14 cellular contexts compared by ENCODE assay signal in genomic region chr3:51343918-51344687, GRCh38. TPM values are rescaled to one million over a fixed set of nuclear protein-coding genes. Genes with fewer than 3 reads are reported as not detected.
DNase-seq lines count a peak whose midpoint lies in the region; ATAC-seq, FAIRE-seq and TF ChIP-seq lines count a peak whose summit lies in the region.
"Had no signal": no experiment of that assay in that cellular context is flagged by ENCODE, and none has a peak within 500 bp of the region (broad histone marks: within the 10 kb centered on the region; RNA-seq: fewer than 3 reads in every experiment).

No MANE protein-coding gene starts in this region.

- ATAC-seq in stimulated activated memory B cell treated with anti-CD40 and anti-IgM and Interleukin-4, amounts not matched to agents 10 μg/mL and 1 μg/mL and 100 μg/mL, for 72 hours, result no peak
- ATAC-seq: Panc1 had no signal

- no peak overlapping the region for H3K4me3 ChIP-seq in choroid plexus epithelial cell (ENCODE audit: low read depth, low read length)
- H3K4me3 ChIP-seq: cardiac muscle cell, lung, testis had no signal

- TF ChIP-seq CTCF in choroid plexus epithelial cell (conservative IDR thresholded peaks at IDR 0.05; ENCODE audit: low read depth, low read length), result no peak

- no peaks in the 10 kb centered on the region for H3K9me3 Mint-ChIP-seq in activated T-cell treated with anti-CD3 and anti-CD28 coated beads, Interleukin-2, amount 50 U/mL, for 24 hours
- no peaks in the 10 kb centered on the region for H3K9me3 Mint-ChIP-seq in activated CD4-positive, alpha-beta T cell treated with anti-CD3 and anti-CD28 coated beads, Interleukin-2, amount 10 ng/mL, durations not matched to agents 24 days and 14 days
- no peaks in the 10 kb centered on the region for H3K9me3 Mint-ChIP-seq in stimulated activated memory B cell treated with anti-CD40 and anti-IgM and Interleukin-4, amounts not matched to agents 10 μg/mL and 1 μg/mL and 100 μg/mL, for 72 hours
- H3K9me3 Mint-ChIP-seq: IgD-negative memory B cell had no signal

- intact Hi-C loops in activated CD4-positive, alpha-beta T cell treated with anti-CD3 and anti-CD28 coated beads, Interleukin-2, amount 10 ng/mL, durations not matched to agents 24 days and 14 days (cut with micrococcal nuclease), result no loop called here

- no peak overlapping the region for H3K4me3 Mint-ChIP-seq in activated T-cell treated with anti-CD3 and anti-CD28 coated beads, Interleukin-2, amount 50 U/mL, for 24 hours
- no peak overlapping the region for H3K4me3 Mint-ChIP-seq in activated CD4-positive, alpha-beta T cell treated with anti-CD3 and anti-CD28 coated beads, Interleukin-2, amount 10 ng/mL, durations not matched to agents 24 days and 14 days
- H3K4me3 Mint-ChIP-seq in stimulated activated memory B cell treated with anti-CD40 and anti-IgM and Interleukin-4, amounts not matched to agents 10 μg/mL and 1 μg/mL and 100 μg/mL, for 72 hours, result no peak overlapping the region
- H3K4me3 Mint-ChIP-seq: CD4-positive, CD25-positive, alpha-beta regulatory T cell; IgD-negative memory B cell had no signal

- peak; percentile 33 for DNase-seq in AG08395 (ENCODE audit: low spot score)
- no peak for DNase-seq in HTR-8/SVneo (ENCODE audit: insufficient read length, low spot score)
- DNase-seq in choroid plexus epithelial cell (ENCODE audit: low read depth), result peak; percentile 85
- DNase-seq in mesenteric fat pad (ENCODE audit: low spot score), result peak; percentile 49
- DNase-seq in activated T-cell treated with anti-CD3 and anti-CD28 coated beads, Interleukin-2, amount 50 U/mL, for 24 hours, result no peak
- no peak for DNase-seq in activated CD4-positive, alpha-beta T cell treated with anti-CD3 and anti-CD28 coated beads, Interleukin-2, amount 10 ng/mL, durations not matched to agents 24 days and 14 days
- no peak for DNase-seq in NCI-H2227 (lab: John Stamatoyannopoulos, UW; ENCODE audit: unreplicated experiment)
- DNase-seq: CD4-positive, CD25-positive, alpha-beta regulatory T cell; testis had no signal

- peaks cover 5% of the 10 kb centered on the region for H3K27me3 Mint-ChIP-seq in activated T-cell treated with anti-CD3 and anti-CD28 coated beads, Interleukin-2, amount 50 U/mL, for 24 hours
- H3K27me3 Mint-ChIP-seq in activated CD4-positive, alpha-beta T cell treated with anti-CD3 and anti-CD28 coated beads, Interleukin-2, amount 10 ng/mL, durations not matched to agents 24 days and 14 days, result no peaks in the 10 kb centered on the region
- peaks cover 2% of the 10 kb centered on the region for H3K27me3 Mint-ChIP-seq in stimulated activated memory B cell treated with anti-CD40 and anti-IgM and Interleukin-4, amounts not matched to agents 10 μg/mL and 1 μg/mL and 100 μg/mL, for 72 hours
- H3K27me3 Mint-ChIP-seq: CD4-positive, CD25-positive, alpha-beta regulatory T cell had no signal

- no peaks in the 10 kb centered on the region for H3K36me3 Mint-ChIP-seq in activated T-cell treated with anti-CD3 and anti-CD28 coated beads, Interleukin-2, amount 50 U/mL, for 24 hours (ENCODE audit: low read depth)
- H3K36me3 Mint-ChIP-seq in activated CD4-positive, alpha-beta T cell treated with anti-CD3 and anti-CD28 coated beads, Interleukin-2, amount 10 ng/mL, durations not matched to agents 24 days and 14 days (ENCODE audit: low read depth), result no peaks in the 10 kb centered on the region
- H3K36me3 Mint-ChIP-seq in stimulated activated memory B cell treated with anti-CD40 and anti-IgM and Interleukin-4, amounts not matched to agents 10 μg/mL and 1 μg/mL and 100 μg/mL, for 72 hours, result no peaks in the 10 kb centered on the region
- H3K36me3 Mint-ChIP-seq: IgD-negative memory B cell had no signal

- FAIRE-seq in HTR-8/SVneo (lab: Jason Lieb, UNC), result peak; percentile 79

- H3K4me1 Mint-ChIP-seq in activated T-cell treated with anti-CD3 and anti-CD28 coated beads, Interleukin-2, amount 50 U/mL, for 24 hours (ENCODE audit: low read depth), result peaks cover 3% of the 10 kb centered on the region
- no peaks in the 10 kb centered on the region for H3K4me1 Mint-ChIP-seq in activated CD4-positive, alpha-beta T cell treated with anti-CD3 and anti-CD28 coated beads, Interleukin-2, amount 10 ng/mL, durations not matched to agents 24 days and 14 days
- H3K4me1 Mint-ChIP-seq in stimulated activated memory B cell treated with anti-CD40 and anti-IgM and Interleukin-4, amounts not matched to agents 10 μg/mL and 1 μg/mL and 100 μg/mL, for 72 hours, result no peaks in the 10 kb centered on the region
- H3K4me1 Mint-ChIP-seq: CD4-positive, CD25-positive, alpha-beta regulatory T cell; IgD-negative memory B cell had no signal

- no peak overlapping the region for H3K27ac Mint-ChIP-seq in activated T-cell treated with anti-CD3 and anti-CD28 coated beads, Interleukin-2, amount 50 U/mL, for 24 hours
- H3K27ac Mint-ChIP-seq in activated CD4-positive, alpha-beta T cell treated with anti-CD3 and anti-CD28 coated beads, Interleukin-2, amount 10 ng/mL, durations not matched to agents 24 days and 14 days, result no peak overlapping the region
- no peak overlapping the region for H3K27ac Mint-ChIP-seq in stimulated activated memory B cell treated with anti-CD40 and anti-IgM and Interleukin-4, amounts not matched to agents 10 μg/mL and 1 μg/mL and 100 μg/mL, for 72 hours
- H3K27ac Mint-ChIP-seq: CD4-positive, CD25-positive, alpha-beta regulatory T cell; IgD-negative memory B cell had no signal

RNA-seq across cellular contexts. Expression of gene MANF, which starts 41.0 kb away (rescaled TPM):
- total RNA-seq in mesenteric fat pad, result 87.8 TPM
- total RNA-seq in activated CD4-positive, alpha-beta T cell treated with anti-CD3 and anti-CD28 coated beads, Interleukin-2, amount 10 ng/mL, durations not matched to agents 24 days and 14 days, result 218 and 229 TPM in 2 replicates

RNA-seq across cellular contexts. Expression of gene RBM15B, which starts 47.0 kb away (rescaled TPM):
- 28.0 TPM for total RNA-seq in mesenteric fat pad
- 37.7 and 38.3 TPM in 2 replicates for total RNA-seq in activated CD4-positive, alpha-beta T cell treated with anti-CD3 and anti-CD28 coated beads, Interleukin-2, amount 10 ng/mL, durations not matched to agents 24 days and 14 days

Comparison
In these comparisons a context has a peak if more than half of its experiments do, and no peak if none do; other contexts are left out.
1. DNase-seq: peak in AG08395 (single experiment), choroid plexus epithelial cell (single experiment) and mesenteric fat pad (single experiment); none in HTR-8/SVneo (single experiment), activated T-cell treated with anti-CD3 and anti-CD28 coated beads, Interleukin-2, amount 50 U/mL, for 24 hours (single experiment), activated CD4-positive, alpha-beta T cell treated with anti-CD3 and anti-CD28 coated beads, Interleukin-2, amount 10 ng/mL, durations not matched to agents 24 days and 14 days (single experiment) and NCI-H2227 (single experiment).